1 cellular context compared by ENCODE assay signal in genomic region chr3:49929333-49930240, GRCh38.
TF ChIP-seq lines count a peak whose summit lies in the region.

Gene MON1A, minus strand, starts transcription at chr3:49929811. Its CDS starts 16,465 bp downstream, at chr3:49913346.

TF ChIP-seq in HepG2, 621 proteins besides CTCF, POLR2A, EP300 and RAD21 (continued from another document and continues in another):
- TF ChIP-seq ZNF687 (CRISPR knock-in tag; IDR thresholded peaks at IDR 0.05) (peak; percentile 89), U2AF2 (IDR thresholded peaks at IDR 0.05; ENCODE audit: low read depth, low read length) (no peak), KDM5B (CRISPR knock-in tag; IDR thresholded peaks at IDR 0.05; ENCODE audit: borderline replicate concordance) (peak; percentile 85; the same call in 1 of the 2 replicates), ZNF816 (CRISPR knock-in tag; IDR thresholded peaks at IDR 0.05; ENCODE audit: borderline replicate concordance) (peak; percentile 67; the same call in 1 of the 2 replicates), ZNF772 (CRISPR knock-in tag; IDR thresholded peaks at IDR 0.05) (peak; percentile 52; the same call in 1 of the 2 replicates), ZNF878 (CRISPR knock-in tag; IDR thresholded peaks at IDR 0.05) (no peak), PITX1 (CRISPR knock-in tag; IDR thresholded peaks at IDR 0.05) (peak; percentile 49; the same call in 1 of the 2 replicates), CERS6 (CRISPR knock-in tag; IDR thresholded peaks at IDR 0.05) (no peak), PHF21A (CRISPR knock-in tag; IDR thresholded peaks at IDR 0.05) (peak; percentile 96), CENPX (CRISPR knock-in tag; IDR thresholded peaks at IDR 0.05) (no peak), RNF2 (conservative IDR thresholded peaks at IDR 0.05; ENCODE audit: low read depth) (peak; percentile 44; the same call in 1 of the 2 replicates), TRAFD1 (CRISPR knock-in tag; IDR thresholded peaks at IDR 0.05; ENCODE audit: borderline replicate concordance) (no peak), ZNF280B (CRISPR knock-in tag; IDR thresholded peaks at IDR 0.05; ENCODE audit: borderline replicate concordance) (peak; percentile 86; the same call in 1 of the 2 replicates), NR1H2 (CRISPR knock-in tag; IDR thresholded peaks at IDR 0.05; ENCODE audit: borderline replicate concordance, low read depth) (no peak), HCFC1 (IDR thresholded peaks at IDR 0.05; ENCODE audit: low read depth, low read length) (peak; percentile 84), SRY (CRISPR knock-in tag; IDR thresholded peaks at IDR 0.05) (peak; percentile 65), ZNF713 (CRISPR knock-in tag; IDR thresholded peaks at IDR 0.05) (no peak), ZNF138 (CRISPR knock-in tag; IDR thresholded peaks at IDR 0.05; ENCODE audit: low read depth) (no peak; the same call in 1 of the 2 replicates), THAP9 (CRISPR knock-in tag; IDR thresholded peaks at IDR 0.05; ENCODE audit: borderline replicate concordance) (peak; percentile 62; the same call in 1 of the 2 replicates), ZFP90 (CRISPR knock-in tag; IDR thresholded peaks at IDR 0.05; ENCODE audit: borderline replicate concordance) (peak; percentile 57; the same call in 1 of the 2 replicates), PAX8 (CRISPR knock-in tag; IDR thresholded peaks at IDR 0.05; ENCODE audit: borderline replicate concordance) (no peak), TAF1 (CRISPR knock-in tag; IDR thresholded peaks at IDR 0.05) (peak; percentile 68), ZNF891 (CRISPR knock-in tag; IDR thresholded peaks at IDR 0.05) (0 out of 2 replicates have a peak, but pooled peaks have one; percentile 94), CBFB (CRISPR knock-in tag; IDR thresholded peaks at IDR 0.05) (no peak), FOXA3 (CRISPR knock-in tag; IDR thresholded peaks at IDR 0.05) (peak; percentile 39; the same call in 1 of the 2 replicates), ZNF276 (CRISPR knock-in tag; IDR thresholded peaks at IDR 0.05; ENCODE audit: low read depth) (no peak), HOXA3 (CRISPR knock-in tag; IDR thresholded peaks at IDR 0.05) (peak; percentile 40; the same call in 1 of the 2 replicates), GRHL1 (CRISPR knock-in tag; conservative IDR thresholded peaks at IDR 0.05) (no peak)
- TF ChIP-seq, protein P1, sequence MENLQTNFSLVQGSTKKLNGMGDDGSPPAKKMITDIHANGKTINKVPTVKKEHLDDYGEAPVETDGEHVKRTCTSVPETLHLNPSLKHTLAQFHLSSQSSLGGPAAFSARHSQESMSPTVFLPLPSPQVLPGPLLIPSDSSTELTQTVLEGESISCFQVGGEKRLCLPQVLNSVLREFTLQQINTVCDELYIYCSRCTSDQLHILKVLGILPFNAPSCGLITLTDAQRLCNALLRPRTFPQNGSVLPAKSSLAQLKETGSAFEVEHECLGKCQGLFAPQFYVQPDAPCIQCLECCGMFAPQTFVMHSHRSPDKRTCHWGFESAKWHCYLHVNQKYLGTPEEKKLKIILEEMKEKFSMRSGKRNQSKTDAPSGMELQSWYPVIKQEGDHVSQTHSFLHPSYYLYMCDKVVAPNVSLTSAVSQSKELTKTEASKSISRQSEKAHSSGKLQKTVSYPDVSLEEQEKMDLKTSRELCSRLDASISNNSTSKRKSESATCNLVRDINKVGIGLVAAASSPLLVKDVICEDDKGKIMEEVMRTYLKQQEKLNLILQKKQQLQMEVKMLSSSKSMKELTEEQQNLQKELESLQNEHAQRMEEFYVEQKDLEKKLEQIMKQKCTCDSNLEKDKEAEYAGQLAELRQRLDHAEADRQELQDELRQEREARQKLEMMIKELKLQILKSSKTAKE (CRISPR knock-in tag; IDR thresholded peaks at IDR 0.05; ENCODE audit: borderline replicate concordance): peak; percentile 77
- TF ChIP-seq, protein P2, sequence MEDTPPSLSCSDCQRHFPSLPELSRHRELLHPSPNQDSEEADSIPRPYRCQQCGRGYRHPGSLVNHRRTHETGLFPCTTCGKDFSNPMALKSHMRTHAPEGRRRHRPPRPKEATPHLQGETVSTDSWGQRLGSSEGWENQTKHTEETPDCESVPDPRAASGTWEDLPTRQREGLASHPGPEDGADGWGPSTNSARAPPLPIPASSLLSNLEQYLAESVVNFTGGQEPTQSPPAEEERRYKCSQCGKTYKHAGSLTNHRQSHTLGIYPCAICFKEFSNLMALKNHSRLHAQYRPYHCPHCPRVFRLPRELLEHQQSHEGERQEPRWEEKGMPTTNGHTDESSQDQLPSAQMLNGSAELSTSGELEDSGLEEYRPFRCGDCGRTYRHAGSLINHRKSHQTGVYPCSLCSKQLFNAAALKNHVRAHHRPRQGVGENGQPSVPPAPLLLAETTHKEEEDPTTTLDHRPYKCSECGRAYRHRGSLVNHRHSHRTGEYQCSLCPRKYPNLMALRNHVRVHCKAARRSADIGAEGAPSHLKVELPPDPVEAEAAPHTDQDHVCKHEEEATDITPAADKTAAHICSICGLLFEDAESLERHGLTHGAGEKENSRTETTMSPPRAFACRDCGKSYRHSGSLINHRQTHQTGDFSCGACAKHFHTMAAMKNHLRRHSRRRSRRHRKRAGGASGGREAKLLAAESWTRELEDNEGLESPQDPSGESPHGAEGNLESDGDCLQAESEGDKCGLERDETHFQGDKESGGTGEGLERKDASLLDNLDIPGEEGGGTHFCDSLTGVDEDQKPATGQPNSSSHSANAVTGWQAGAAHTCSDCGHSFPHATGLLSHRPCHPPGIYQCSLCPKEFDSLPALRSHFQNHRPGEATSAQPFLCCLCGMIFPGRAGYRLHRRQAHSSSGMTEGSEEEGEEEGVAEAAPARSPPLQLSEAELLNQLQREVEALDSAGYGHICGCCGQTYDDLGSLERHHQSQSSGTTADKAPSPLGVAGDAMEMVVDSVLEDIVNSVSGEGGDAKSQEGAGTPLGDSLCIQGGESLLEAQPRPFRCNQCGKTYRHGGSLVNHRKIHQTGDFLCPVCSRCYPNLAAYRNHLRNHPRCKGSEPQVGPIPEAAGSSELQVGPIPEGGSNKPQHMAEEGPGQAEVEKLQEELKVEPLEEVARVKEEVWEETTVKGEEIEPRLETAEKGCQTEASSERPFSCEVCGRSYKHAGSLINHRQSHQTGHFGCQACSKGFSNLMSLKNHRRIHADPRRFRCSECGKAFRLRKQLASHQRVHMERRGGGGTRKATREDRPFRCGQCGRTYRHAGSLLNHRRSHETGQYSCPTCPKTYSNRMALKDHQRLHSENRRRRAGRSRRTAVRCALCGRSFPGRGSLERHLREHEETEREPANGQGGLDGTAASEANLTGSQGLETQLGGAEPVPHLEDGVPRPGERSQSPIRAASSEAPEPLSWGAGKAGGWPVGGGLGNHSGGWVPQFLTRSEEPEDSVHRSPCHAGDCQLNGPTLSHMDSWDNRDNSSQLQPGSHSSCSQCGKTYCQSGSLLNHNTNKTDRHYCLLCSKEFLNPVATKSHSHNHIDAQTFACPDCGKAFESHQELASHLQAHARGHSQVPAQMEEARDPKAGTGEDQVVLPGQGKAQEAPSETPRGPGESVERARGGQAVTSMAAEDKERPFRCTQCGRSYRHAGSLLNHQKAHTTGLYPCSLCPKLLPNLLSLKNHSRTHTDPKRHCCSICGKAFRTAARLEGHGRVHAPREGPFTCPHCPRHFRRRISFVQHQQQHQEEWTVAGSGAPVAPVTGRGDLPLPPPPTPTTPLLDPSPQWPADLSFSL (CRISPR knock-in tag; IDR thresholded peaks at IDR 0.05): no peak
